Comparison of ENCODE assay signal across 1 cellular context in genomic region chr19:6752257-6753177, GRCh38.
TF ChIP-seq lines count a peak whose summit lies in the region.

No MANE protein-coding gene starts in this region.

TF ChIP-seq in SK-N-SH, 30 proteins besides CTCF, POLR2A, EP300 and RAD21 (continued from another document):
- TF ChIP-seq MAX (IDR thresholded peaks at IDR 0.05; ENCODE audit: low read depth) (no peak), REST (IDR thresholded peaks at IDR 0.05; ENCODE audit: low read depth, low read length) (no peak), MXI1 (IDR thresholded peaks at IDR 0.05; ENCODE audit: low read depth, low read length) (no peak)
